ENCODE assay signal across 1 cellular context in genomic region chr17:42517516-42517915, GRCh38.
TF ChIP-seq lines count a peak whose summit lies in the region.

No MANE protein-coding gene starts in this region.

TF ChIP-seq in K562, 482 proteins besides CTCF, POLR2A, EP300 and RAD21 (continued from another document and continues in another):
- TF ChIP-seq HMBOX1 (IDR thresholded peaks at IDR 0.05) (no peak), NR4A1 (CRISPR knock-in tag; IDR thresholded peaks at IDR 0.05) (no peak), NR4A1 (tag; IDR thresholded peaks at IDR 0.05) (no peak), MYNN (IDR thresholded peaks at IDR 0.05) (peak; percentile 72; the same call in 1 of the 2 replicates), MYNN (CRISPR knock-in tag; IDR thresholded peaks at IDR 0.05) (no peak), MBD1 (CRISPR knock-in tag; IDR thresholded peaks at IDR 0.05) (no peak), ZHX1 (conservative IDR thresholded peaks at IDR 0.05; ENCODE audit: low read length) (no peak), ATF3 (IDR thresholded peaks at IDR 0.05) (no peak), ATF3 (CRISPR knock-in tag; conservative IDR thresholded peaks at IDR 0.05) (no peak; the same call in 1 of the 2 replicates), GATA2 (CRISPR knock-in tag; IDR thresholded peaks at IDR 0.05) (no peak), ZBTB1 (CRISPR knock-in tag; IDR thresholded peaks at IDR 0.05; ENCODE audit: borderline replicate concordance, low read depth) (no peak), JUN (IDR thresholded peaks at IDR 0.05; ENCODE audit: borderline replicate concordance, low read depth, low read length) (no peak), JUN (CRISPR knock-in tag; IDR thresholded peaks at IDR 0.05; ENCODE audit: borderline replicate concordance) (no peak), NCOA6 (IDR thresholded peaks at IDR 0.05) (no peak), ZNF407 (IDR thresholded peaks at IDR 0.05; ENCODE audit: low read depth) (no peak), SAFB2 (IDR thresholded peaks at IDR 0.05; ENCODE audit: borderline replicate concordance, low read depth, low read length, severe bottlenecking) (no peak), PURB (CRISPR knock-in tag; IDR thresholded peaks at IDR 0.05; ENCODE audit: low read depth) (no peak), ZNF121 (CRISPR knock-in tag; conservative IDR thresholded peaks at IDR 0.05) (no peak), FOSL1 (tag; conservative IDR thresholded peaks at IDR 0.05) (no peak), ARID2 (IDR thresholded peaks at IDR 0.05) (no peak), ZNF165 (CRISPR knock-in tag; IDR thresholded peaks at IDR 0.05; ENCODE audit: borderline replicate concordance) (no peak), ATF7 (IDR thresholded peaks at IDR 0.05) (peak; percentile 53; the same call in 1 of the 2 replicates), THRB (CRISPR knock-in tag; conservative IDR thresholded peaks at IDR 0.05) (no peak), HOXB6 (CRISPR knock-in tag; IDR thresholded peaks at IDR 0.05; ENCODE audit: borderline replicate concordance) (no peak), RAD51 (IDR thresholded peaks at IDR 0.05; ENCODE audit: borderline replicate concordance, low read depth) (peak; percentile 43; the same call in 1 of the 2 replicates), GTF3C2 (IDR thresholded peaks at IDR 0.05; ENCODE audit: borderline replicate concordance, extremely low read depth, insufficient read length) (no peak), CBX1 (IDR thresholded peaks at IDR 0.05; ENCODE audit: low read depth) (no peak), SP1 (CRISPR knock-in tag; IDR thresholded peaks at IDR 0.05) (no peak), SIN3A (IDR thresholded peaks at IDR 0.05; ENCODE audit: borderline replicate concordance in 2 of 2, control insufficient read depth in 1 of 2, low read depth in 2 of 2, low read length in 2 of 2) (no peak), PHB2 (IDR thresholded peaks at IDR 0.05; ENCODE audit: low read depth) (no peak), DACH1 (IDR thresholded peaks at IDR 0.05; ENCODE audit: partially characterized antibody) (no peak), ZNF354B (CRISPR knock-in tag; IDR thresholded peaks at IDR 0.05) (no peak), BDP1 (IDR thresholded peaks at IDR 0.05; ENCODE audit: insufficient read depth, insufficient read length) (no peak), ZNF740 (CRISPR knock-in tag; IDR thresholded peaks at IDR 0.05) (no peak), ZNF740 (tag; IDR thresholded peaks at IDR 0.05) (no peak), GATAD2B (IDR thresholded peaks at IDR 0.05; ENCODE audit: borderline replicate concordance) (no peak), RBM17 (IDR thresholded peaks at IDR 0.05; ENCODE audit: borderline replicate concordance, low read depth, low read length) (no peak), CREBBP (IDR thresholded peaks at IDR 0.05; ENCODE audit: low read depth, low read length) (no peak), CBFB (CRISPR knock-in tag; IDR thresholded peaks at IDR 0.05) (no peak), SREBF2 (CRISPR knock-in tag; IDR thresholded peaks at IDR 0.05) (no peak), CREM (IDR thresholded peaks at IDR 0.05; ENCODE audit: low read depth) (peak; percentile 65), NR2F6 (CRISPR knock-in tag; IDR thresholded peaks at IDR 0.05) (no peak), ZBTB5 (IDR thresholded peaks at IDR 0.05) (no peak)
